7 cellular contexts compared by ENCODE assay signal in the genomic region with DNA sequence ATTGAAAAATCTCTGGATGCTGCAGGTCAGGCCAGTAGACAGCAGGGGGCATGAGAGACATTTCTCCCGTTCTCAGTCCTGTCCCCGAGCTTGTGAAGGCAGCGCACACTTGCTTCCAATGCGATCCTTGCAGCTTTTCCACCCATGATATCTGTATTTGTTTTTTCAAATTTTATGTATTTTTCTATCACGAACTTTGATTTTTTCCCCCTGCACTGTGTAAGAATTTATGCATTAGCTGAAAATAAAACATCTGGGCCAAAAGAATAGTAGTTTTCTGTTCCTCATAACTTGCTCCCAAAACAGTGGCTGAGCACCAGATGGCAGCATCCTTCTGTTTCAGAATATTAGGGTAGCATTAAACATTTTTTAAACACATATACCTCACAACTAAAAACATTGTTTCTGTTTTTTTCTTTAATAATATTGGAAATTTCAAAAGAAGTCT.
DNase-seq lines count a peak whose midpoint lies in the region; ATAC-seq and TF ChIP-seq lines count a peak whose summit lies in the region.
"Not testable (repeated sequence)": the region's sequence is repeated elsewhere in the genome, so short reads cannot be mapped to it uniquely, and the experiment has no call there.

No MANE protein-coding gene starts in this region.

- not testable (repeated sequence) for H3K9me2 ChIP-seq in SK-N-SH

- POLR2A ChIA-PET in SK-N-SH (lab: Yijun Ruan, JAX); naive thymus-derived CD8-positive, alpha-beta T cell (lab: Charles Lee): not testable (repeated sequence)

- TF ChIP-seq RAD21 in SK-N-SH (IDR thresholded peaks at IDR 0.05; ENCODE audit: low read length): not testable (repeated sequence)

- TF ChIP-seq CTCF in SK-N-SH (IDR thresholded peaks at IDR 0.05): peak; percentile 71
- peak; percentile 52 for TF ChIP-seq CTCF in brain microvascular endothelial cell (IDR thresholded peaks at IDR 0.05; ENCODE audit: low read depth, low read length, missing control alignments)
- TF ChIP-seq CTCF in glutamatergic neuron (IDR thresholded peaks at IDR 0.05; ENCODE audit: partially characterized antibody, unreplicated experiment): not testable (repeated sequence)

- not testable (repeated sequence) for H4K20me1 ChIP-seq in SK-N-SH (ENCODE audit: insufficient read depth)

- CTCF ChIA-PET in SK-N-SH (lab: Yijun Ruan, JAX): interaction anchor here (0.8 to 2.2 kb wide), 5 partner anchors 9 to 109 kb away, joined by 4 to 10 read pairs (median 6); no protein-coding TSS in a partner anchor

- H3K79me2 ChIP-seq in SK-N-SH (ENCODE audit: insufficient read depth): not testable (repeated sequence)

- H3K27me3 Mint-ChIP-seq in glutamatergic neuron (ENCODE audit: unreplicated experiment): not testable (repeated sequence)
- peaks cover 16 to 73% (median 37%) of the 10 kb centered on the region in 5 donors for H3K27me3 Mint-ChIP-seq in naive thymus-derived CD8-positive, alpha-beta T cell

- not testable (repeated sequence) for H3F3A ChIP-seq in SK-N-SH (replicated peaks; ENCODE audit: insufficient read depth)

- peak overlapping the region in 1 of 2 experiments; percentile 55; a peak in 1 of 4 replicates for H3K4me3 ChIP-seq in SK-N-SH (ENCODE audit: low read depth in 2 of 2, low read length in 1 of 2)
- not testable (repeated sequence) for H3K4me3 ChIP-seq in brain microvascular endothelial cell (ENCODE audit: low read depth, low read length)

- ATAC-seq in HG02884 (IDR thresholded peaks at IDR 0.05; ENCODE audit: unreplicated experiment): peak; percentile 62
- peak; percentile 65 to 72 for ATAC-seq in naive thymus-derived CD8-positive, alpha-beta T cell

- H3K27ac ChIP-seq in SK-N-SH (ENCODE audit: low read depth in 2 of 2, low read length in 1 of 2); brain microvascular endothelial cell: not testable (repeated sequence)

- H3K27ac Mint-ChIP-seq in glutamatergic neuron (ENCODE audit: unreplicated experiment); naive thymus-derived CD8-positive, alpha-beta T cell: not testable (repeated sequence)

- not testable (repeated sequence) for H3K9me3 ChIP-seq in SK-N-SH

- H3K4me1 Mint-ChIP-seq in glutamatergic neuron (ENCODE audit: low read depth, unreplicated experiment); naive thymus-derived CD8-positive, alpha-beta T cell: not testable (repeated sequence)

- peak; percentile 6 for DNase-seq in EL
- peak in 2 of 3 experiments; percentile 39 to 62 for DNase-seq in NCI-H1417 (lab: John Stamatoyannopoulos, UW)
- not testable (repeated sequence) for DNase-seq in SK-N-SH, glutamatergic neuron
- DNase-seq in brain microvascular endothelial cell: peak; percentile 42
- DNase-seq in naive thymus-derived CD8-positive, alpha-beta T cell: peak in 3 of 10 donors; percentile 8 to 21 (median 10)

- H2AFZ ChIP-seq in SK-N-SH (ENCODE audit: low read depth): not testable (repeated sequence)

- H3K4me3 Mint-ChIP-seq in glutamatergic neuron (ENCODE audit: unreplicated experiment): peak overlapping the region; percentile 44
- H3K4me3 Mint-ChIP-seq in naive thymus-derived CD8-positive, alpha-beta T cell: peak overlapping the region in 3 of 10 donors; percentile 3 to 36 (median 34)

- TF ChIP-seq EP300 in SK-N-SH (IDR thresholded peaks at IDR 0.05; ENCODE audit: borderline replicate concordance in 1 of 2, low read depth in 1 of 2, low read length in 1 of 2): not testable (repeated sequence)

- not testable (repeated sequence) for H3K36me3 ChIP-seq in SK-N-SH (replicated peaks in 1 of 2; ENCODE audit: control insufficient read depth in 1 of 2, insufficient read depth in 2 of 2, low read length in 1 of 2); brain microvascular endothelial cell (replicated peaks)

- in situ Hi-C loops in brain microvascular endothelial cell (cut with HindIII; ENCODE audit: low pct_ligation_motif_present, low sequenced_read_pairs): not testable (repeated sequence)

- 6% methylated on average over 5 of the region's 5 CpGs for WGBS in SK-N-SH (ENCODE audit: low lambda C conversion rate)

- H3K4me1 ChIP-seq in SK-N-SH (ENCODE audit: control insufficient read depth in 1 of 2, insufficient read depth in 2 of 2, low read depth in 1 of 2, low read length in 1 of 2): not testable (repeated sequence)

- H3K36me3 Mint-ChIP-seq in glutamatergic neuron (ENCODE audit: unreplicated experiment); naive thymus-derived CD8-positive, alpha-beta T cell: not testable (repeated sequence)

- H3K4me2 ChIP-seq in SK-N-SH: peak overlapping the region; percentile 46; the same call in 1 of the 2 replicates

- H3K9ac ChIP-seq in SK-N-SH: not testable (repeated sequence)

- not testable (repeated sequence) for H3K9me3 Mint-ChIP-seq in glutamatergic neuron (ENCODE audit: unreplicated experiment); naive thymus-derived CD8-positive, alpha-beta T cell

- H3K27me3 ChIP-seq in SK-N-SH (ENCODE audit: insufficient read depth); brain microvascular endothelial cell (replicated peaks): not testable (repeated sequence)
